In the genomic region with DNA sequence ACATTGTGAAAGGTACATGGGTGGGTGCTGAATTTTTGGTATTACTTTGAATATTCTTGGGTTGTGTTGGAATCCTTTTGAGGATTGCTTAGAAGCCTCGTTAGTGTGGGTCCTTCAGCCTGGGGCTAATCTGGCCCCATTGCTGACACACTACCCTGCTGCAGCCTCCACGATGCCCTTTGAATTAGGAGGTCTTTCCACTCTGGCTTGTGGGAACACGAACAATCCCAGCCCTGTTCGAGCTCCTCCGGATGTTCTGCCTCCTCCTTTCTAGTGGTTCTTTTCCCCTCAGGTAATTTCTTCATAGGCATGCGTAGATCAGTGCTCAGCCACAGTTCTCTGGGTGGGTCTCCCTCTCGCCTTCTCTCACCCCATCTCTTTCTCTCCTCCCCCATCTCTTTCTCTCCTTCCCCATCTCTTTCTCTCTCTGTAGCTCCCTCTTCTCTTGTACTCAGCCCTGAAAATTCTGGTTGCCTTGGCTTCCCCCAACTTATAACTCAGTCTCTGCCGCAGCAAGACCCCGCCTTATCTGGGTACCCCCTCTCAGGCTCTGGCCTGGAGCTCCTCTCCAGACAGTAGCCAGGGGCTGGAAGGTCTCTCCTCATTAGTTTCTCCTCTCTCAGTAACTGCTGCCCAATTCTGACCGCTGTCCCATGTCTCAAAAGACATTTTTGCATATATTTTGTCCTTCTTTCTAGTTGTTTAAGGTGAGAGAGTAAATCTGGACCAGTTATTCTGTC, we compare ENCODE assay signal across 17 cellular contexts. TPM values are rescaled to one million over a fixed set of nuclear protein-coding genes. Genes with fewer than 3 reads are reported as not detected.
A peak's percentile ranks its signal among the peaks of the same experiment; 100 is the strongest.
DNase-seq lines count a peak whose midpoint lies in the region; ATAC-seq and TF ChIP-seq lines count a peak whose summit lies in the region.
"Had no signal": no experiment of that assay in that cellular context is flagged by ENCODE, and none has a peak within 500 bp of the region (broad histone marks: within the 10 kb centered on the region; RNA-seq: fewer than 3 reads in every experiment).

No MANE protein-coding gene starts in this region.

- H3F3A ChIP-seq in GM23338 (replicated peaks; ENCODE audit: low read depth), result 0 out of 2 replicates have a peak, but pooled peaks cover 4% of the 10 kb centered on the region

- H3K4me1 ChIP-seq in CD4-positive, CD25-positive, alpha-beta regulatory T cell (ENCODE audit: control insufficient read depth, insufficient read depth, low read length, poor library complexity, severe bottlenecking), result peaks cover 22% of the 10 kb centered on the region
- no peaks in the 10 kb centered on the region for H3K4me1 ChIP-seq in GM23338 (ENCODE audit: insufficient read depth)

- no peaks in the 10 kb centered on the region for H3K36me3 ChIP-seq in CD4-positive, CD25-positive, alpha-beta regulatory T cell (ENCODE audit: control insufficient read depth, insufficient read depth, low read length)
- H3K36me3 ChIP-seq in WERI-Rb-1 (no peaks in the 10 kb centered on the region), GM23338 (ENCODE audit: insufficient read depth) (no peaks in the 10 kb centered on the region; the same call in 1 of the 2 replicates)
- H3K36me3 ChIP-seq: BLaER1 treated with 17β-estradiol and CSF1 and Interleukin-3, amounts not matched to agents 10 nM and 100 nM had no signal

- H3K9me2 ChIP-seq in GM23338 (ENCODE audit: insufficient read depth), result peaks cover 5% of the 10 kb centered on the region; the same call in 1 of the 2 replicates

- peaks cover 14% of the 10 kb centered on the region for H3K36me3 Mint-ChIP-seq in activated CD8-positive, alpha-beta memory T cell treated with anti-CD3 and anti-CD28 coated beads, Interleukin-2, amount 10 ng/mL, durations not matched to agents 7 days and 5 days
- no peaks in the 10 kb centered on the region for H3K36me3 Mint-ChIP-seq in CD4-positive, CD25-positive, alpha-beta regulatory T cell
- peaks cover 32% of the 10 kb centered on the region for H3K36me3 Mint-ChIP-seq in GM23338 (ENCODE audit: low read depth)

- no peak overlapping the region for H3K4me3 ChIP-seq in CD4-positive, CD25-positive, alpha-beta regulatory T cell (ENCODE audit: low read depth, low read length)
- H3K4me3 ChIP-seq in WERI-Rb-1 (ENCODE audit: low read depth, low read length) (no peak overlapping the region), GM23338 (no peak overlapping the region)
- H3K4me3 ChIP-seq: BLaER1 treated with 17β-estradiol and CSF1 and Interleukin-3, amounts not matched to agents 10 nM and 100 nM; PC-9 had no signal

- peak; percentile 32 for DNase-seq in activated CD8-positive, alpha-beta memory T cell treated with anti-CD3 and anti-CD28 coated beads, Interleukin-2, amount 50 U/mL, for 48 hours
- DNase-seq in activated CD8-positive, alpha-beta memory T cell treated with anti-CD3 and anti-CD28 coated beads, Interleukin-2, amount 10 ng/mL, durations not matched to agents 7 days and 5 days, result no peak
- DNase-seq in CD4-positive, CD25-positive, alpha-beta regulatory T cell, result no peak
- peak; percentile 2 for DNase-seq in WERI-Rb-1
- peak; percentile 15 for DNase-seq in posterior vena cava (ENCODE audit: low spot score)
- DNase-seq in GM23338 (ENCODE audit: low spot score), result no peak
- DNase-seq in NCI-H2081 treated with DMSO at 0.1 percent for 48 hours (lab: John Stamatoyannopoulos, UW), result no peak
- DNase-seq in NCI-H2227 treated with DMSO at 0.1 percent for 48 hours (lab: John Stamatoyannopoulos, UW), result no peak
- DNase-seq: DND-41, MV-4-11, NCI-H1417, NCI-H1930, NCI-H2171, NCI-H774, PC-9 had no signal

- H3K4me2 ChIP-seq in GM23338, result no peak overlapping the region
- H3K4me2 ChIP-seq: BLaER1 treated with 17β-estradiol and CSF1 and Interleukin-3, amounts not matched to agents 10 nM and 100 nM; PC-9 had no signal

- H3K27ac ChIP-seq in CD4-positive, CD25-positive, alpha-beta regulatory T cell (ENCODE audit: insufficient read depth, low read length, poor library complexity, severe bottlenecking), result no peak overlapping the region
- H3K27ac ChIP-seq in WERI-Rb-1, result no peak overlapping the region
- H3K27ac ChIP-seq in GM23338 (ENCODE audit: low read depth), result no peak overlapping the region
- H3K27ac ChIP-seq: BLaER1 treated with 17β-estradiol and CSF1 and Interleukin-3, amounts not matched to agents 10 nM and 100 nM; PC-9 had no signal

- no peak for TF ChIP-seq CTCF in WERI-Rb-1 (IDR thresholded peaks at IDR 0.05; ENCODE audit: low read depth, low read length)
- no peak for TF ChIP-seq CTCF in GM23338 (conservative IDR thresholded peaks at IDR 0.05; ENCODE audit: low read depth in 2 of 2)

- H3K4me1 Mint-ChIP-seq in activated CD8-positive, alpha-beta memory T cell treated with anti-CD3 and anti-CD28 coated beads, Interleukin-2, amount 10 ng/mL, durations not matched to agents 7 days and 5 days, result peaks cover 2% of the 10 kb centered on the region
- H3K4me1 Mint-ChIP-seq in CD4-positive, CD25-positive, alpha-beta regulatory T cell, result peaks cover 0 to 4% (median 0%) of the 10 kb centered on the region in 4 donors
- no peaks in the 10 kb centered on the region for H3K4me1 Mint-ChIP-seq in GM23338

- H3K27me3 ChIP-seq in CD4-positive, CD25-positive, alpha-beta regulatory T cell (ENCODE audit: control insufficient read depth, insufficient read depth, low read length), result peaks cover 17% of the 10 kb centered on the region
- H3K27me3 ChIP-seq in WERI-Rb-1 (ENCODE audit: insufficient read depth, low read depth, severe bottlenecking) (no peaks in the 10 kb centered on the region), GM23338 (ENCODE audit: insufficient read depth) (peaks cover 28% of the 10 kb centered on the region)
- H3K27me3 ChIP-seq: BLaER1 treated with 17β-estradiol and CSF1 and Interleukin-3, amounts not matched to agents 10 nM and 100 nM had no signal

- peaks cover 12 to 21% of the 10 kb centered on the region in 2 experiments for H3K9me3 ChIP-seq in CD4-positive, CD25-positive, alpha-beta regulatory T cell (ENCODE audit: control insufficient read depth in 2 of 2, low read length in 2 of 2)
- H3K9me3 ChIP-seq in WERI-Rb-1 (ENCODE audit: severe bottlenecking), result peaks cover 39% of the 10 kb centered on the region

- peaks cover 16% of the 10 kb centered on the region for H3K9me3 Mint-ChIP-seq in activated CD8-positive, alpha-beta memory T cell treated with anti-CD3 and anti-CD28 coated beads, Interleukin-2, amount 10 ng/mL, durations not matched to agents 7 days and 5 days (ENCODE audit: low read depth)
- peaks cover 5 to 23% (median 15%) of the 10 kb centered on the region in 7 donors for H3K9me3 Mint-ChIP-seq in CD4-positive, CD25-positive, alpha-beta regulatory T cell
- H3K9me3 Mint-ChIP-seq in GM23338, result peaks cover 67% of the 10 kb centered on the region

- H3K27ac Mint-ChIP-seq in activated CD8-positive, alpha-beta memory T cell treated with anti-CD3 and anti-CD28 coated beads, Interleukin-2, amount 10 ng/mL, durations not matched to agents 7 days and 5 days, result no peak overlapping the region
- H3K27ac Mint-ChIP-seq in CD4-positive, CD25-positive, alpha-beta regulatory T cell, result peak overlapping the region in 1 of 3 donors; percentile 32
- H3K27ac Mint-ChIP-seq in GM23338, result no peak overlapping the region

- CTCF ChIA-PET in activated CD8-positive, alpha-beta memory T cell treated with anti-CD3 and anti-CD28 coated beads, Interleukin-2, amount 10 ng/mL, durations not matched to agents 7 days and 5 days (lab: Charles Lee), result interaction anchor here (1.0 kb wide), 1 partner anchor 8 kb away, joined by 3 read pairs; no protein-coding TSS in a partner anchor

- no peaks in the 10 kb centered on the region; the same call in 1 of the 2 replicates for H4K20me1 ChIP-seq in GM23338 (replicated peaks; ENCODE audit: insufficient read depth)
- H4K20me1 ChIP-seq: BLaER1 treated with 17β-estradiol and CSF1 and Interleukin-3, amounts not matched to agents 10 nM and 100 nM had no signal

- H3K79me2 ChIP-seq in GM23338 (replicated peaks; ENCODE audit: insufficient read depth), result no peaks in the 10 kb centered on the region

- H2AFZ ChIP-seq in GM23338, result no peak overlapping the region
- H2AFZ ChIP-seq: PC-9 had no signal

- ATAC-seq in activated CD8-positive, alpha-beta memory T cell treated with anti-CD3 and anti-CD28 coated beads, Interleukin-2, amount 10 ng/mL, durations not matched to agents 7 days and 5 days, result no peak
- no peak for ATAC-seq in CD4-positive, CD25-positive, alpha-beta regulatory T cell (ENCODE audit: low read depth in 2 of 2)
- no peak for ATAC-seq in GM23338
- ATAC-seq: HCT116 had no signal

- intact Hi-C loops in posterior vena cava (cut with DNase I), result no loop called here

- H3K4me3 Mint-ChIP-seq in activated CD8-positive, alpha-beta memory T cell treated with anti-CD3 and anti-CD28 coated beads, Interleukin-2, amount 10 ng/mL, durations not matched to agents 7 days and 5 days, result no peak overlapping the region
- peak overlapping the region in 3 of 4 donors; percentile 8 to 36 (median 16) for H3K4me3 Mint-ChIP-seq in CD4-positive, CD25-positive, alpha-beta regulatory T cell
- no peak overlapping the region for H3K4me3 Mint-ChIP-seq in GM23338

- H3K27me3 Mint-ChIP-seq in activated CD8-positive, alpha-beta memory T cell treated with anti-CD3 and anti-CD28 coated beads, Interleukin-2, amount 10 ng/mL, durations not matched to agents 7 days and 5 days, result peaks cover 30% of the 10 kb centered on the region
- H3K27me3 Mint-ChIP-seq in CD4-positive, CD25-positive, alpha-beta regulatory T cell, result peaks cover 47% of the 10 kb centered on the region
- peaks cover 19% of the 10 kb centered on the region for H3K27me3 Mint-ChIP-seq in GM23338 (ENCODE audit: insufficient read depth, low read depth, poor library complexity)

TF ChIP-seq in GM23338, 12 proteins besides CTCF, POLR2A, EP300 and RAD21 (continues in another document):
- TF ChIP-seq ZNF331 (CRISPR knock-in tag; IDR thresholded peaks at IDR 0.05; ENCODE audit: low read depth) (no peak), EZH2phosphoT487 (IDR thresholded peaks at IDR 0.05; ENCODE audit: unreplicated experiment) (no peak), STAT1 (IDR thresholded peaks at IDR 0.05; ENCODE audit: unreplicated experiment) (no peak), NANOG (IDR thresholded peaks at IDR 0.05; ENCODE audit: borderline replicate concordance) (no peak)

RNA-seq across cellular contexts. Expression of a gene that starts 46.0 kb away (rescaled TPM):
- 10 to 100 TPM; 53.2 to 60.2 TPM for total RNA-seq in activated CD8-positive, alpha-beta memory T cell treated with anti-CD3 and anti-CD28 coated beads, Interleukin-2, amount 10 ng/mL, durations not matched to agents 7 days and 5 days
- total RNA-seq in CD4-positive, CD25-positive, alpha-beta regulatory T cell, result 10.8 TPM
- polyA plus RNA-seq in CD4-positive, CD25-positive, alpha-beta regulatory T cell, result 1 to 10 TPM; 4.7 to 6.8 (median 5.0) TPM
- total RNA-seq in posterior vena cava, result 1 to 10 TPM; 4.5 to 6.5 TPM
- 25.9 and 33.0 TPM in 2 replicates for total RNA-seq in GM23338 (2014; rRNA removed; shearing (Covaris generic))
- 31.2 and 37.4 TPM in 2 replicates for polyA plus RNA-seq in GM23338 (2016; fragmentation: Nextera tagmentation; extraction: Ambion mirVana)

RNA-seq across cellular contexts. Expression of a gene that starts 55.3 kb away (rescaled TPM):
- total RNA-seq in activated CD8-positive, alpha-beta memory T cell treated with anti-CD3 and anti-CD28 coated beads, Interleukin-2, amount 10 ng/mL, durations not matched to agents 7 days and 5 days, result 1 to 10 TPM; 1.3 to 2.2 TPM
- total RNA-seq in CD4-positive, CD25-positive, alpha-beta regulatory T cell, result 5.3 TPM
- polyA plus RNA-seq in CD4-positive, CD25-positive, alpha-beta regulatory T cell, result 1 to 10 TPM in 3 of 4 donors, under 1 TPM in 1; 0.72 to 2.8 (median 1.8) TPM
- 1 to 10 TPM; 2.6 to 7.4 TPM for total RNA-seq in posterior vena cava
- total RNA-seq in GM23338 (2014; rRNA removed; shearing (Covaris generic)), result 7.8 and 9.1 TPM in 2 replicates
- polyA plus RNA-seq in GM23338 (2016; fragmentation: Nextera tagmentation; extraction: Ambion mirVana), result 6.5 and 7.1 TPM in 2 replicates
- total RNA-seq: PC-9 had no signal

Comparison
In these comparisons a context has a peak if more than half of its experiments do, and no peak if none do; other contexts are left out.
1. DNase-seq: peak in activated CD8-positive, alpha-beta memory T cell treated with anti-CD3 and anti-CD28 coated beads, Interleukin-2, amount 50 U/mL, for 48 hours (single experiment), WERI-Rb-1 (single experiment) and posterior vena cava (single experiment); none in activated CD8-positive, alpha-beta memory T cell treated with anti-CD3 and anti-CD28 coated beads, Interleukin-2, amount 10 ng/mL, durations not matched to agents 7 days and 5 days (single experiment), CD4-positive, CD25-positive, alpha-beta regulatory T cell (0 of 3), GM23338 (single experiment), NCI-H2081 treated with DMSO at 0.1 percent for 48 hours (single experiment) and NCI-H2227 treated with DMSO at 0.1 percent for 48 hours (single experiment).
2. H3K4me3 Mint-ChIP-seq: peak in CD4-positive, CD25-positive, alpha-beta regulatory T cell (3 of 4); none in activated CD8-positive, alpha-beta memory T cell treated with anti-CD3 and anti-CD28 coated beads, Interleukin-2, amount 10 ng/mL, durations not matched to agents 7 days and 5 days (single experiment) and GM23338 (single experiment).